1 cellular context compared by ENCODE assay signal in the genomic region with DNA sequence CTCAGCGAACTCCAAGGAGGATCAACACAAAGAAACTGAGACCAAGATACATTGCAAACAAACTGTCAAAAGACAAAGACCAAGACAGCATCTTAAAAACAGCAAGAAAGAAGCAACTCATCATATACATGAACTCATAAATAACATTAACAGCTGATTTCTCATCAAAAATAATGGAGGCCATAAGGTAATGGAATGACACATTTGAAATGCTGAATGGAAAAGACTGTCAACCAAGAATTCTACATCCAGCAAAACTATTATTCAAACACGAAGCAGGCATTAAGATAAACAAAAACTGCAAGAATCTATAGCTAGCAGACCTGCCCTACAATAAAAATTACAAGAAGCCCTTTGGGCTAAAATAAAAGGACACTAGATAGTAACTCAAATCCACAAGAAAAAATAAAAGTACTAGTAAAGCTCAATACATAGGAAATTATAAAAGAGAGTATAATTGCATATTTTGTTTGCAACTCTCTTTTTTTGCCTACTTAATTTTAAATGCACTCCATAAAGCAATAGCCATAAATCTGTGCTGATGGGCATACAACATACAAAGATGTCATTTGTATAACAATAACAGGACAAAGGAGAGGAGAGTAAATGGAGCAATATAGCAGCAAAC.
TF ChIP-seq lines count a peak whose summit lies in the region.

No MANE protein-coding gene starts in this region.

TF ChIP-seq in HEK293, 187 proteins besides CTCF, POLR2A, EP300 and RAD21 (continued from another document and continues in another):
- TF ChIP-seq, protein P1, sequence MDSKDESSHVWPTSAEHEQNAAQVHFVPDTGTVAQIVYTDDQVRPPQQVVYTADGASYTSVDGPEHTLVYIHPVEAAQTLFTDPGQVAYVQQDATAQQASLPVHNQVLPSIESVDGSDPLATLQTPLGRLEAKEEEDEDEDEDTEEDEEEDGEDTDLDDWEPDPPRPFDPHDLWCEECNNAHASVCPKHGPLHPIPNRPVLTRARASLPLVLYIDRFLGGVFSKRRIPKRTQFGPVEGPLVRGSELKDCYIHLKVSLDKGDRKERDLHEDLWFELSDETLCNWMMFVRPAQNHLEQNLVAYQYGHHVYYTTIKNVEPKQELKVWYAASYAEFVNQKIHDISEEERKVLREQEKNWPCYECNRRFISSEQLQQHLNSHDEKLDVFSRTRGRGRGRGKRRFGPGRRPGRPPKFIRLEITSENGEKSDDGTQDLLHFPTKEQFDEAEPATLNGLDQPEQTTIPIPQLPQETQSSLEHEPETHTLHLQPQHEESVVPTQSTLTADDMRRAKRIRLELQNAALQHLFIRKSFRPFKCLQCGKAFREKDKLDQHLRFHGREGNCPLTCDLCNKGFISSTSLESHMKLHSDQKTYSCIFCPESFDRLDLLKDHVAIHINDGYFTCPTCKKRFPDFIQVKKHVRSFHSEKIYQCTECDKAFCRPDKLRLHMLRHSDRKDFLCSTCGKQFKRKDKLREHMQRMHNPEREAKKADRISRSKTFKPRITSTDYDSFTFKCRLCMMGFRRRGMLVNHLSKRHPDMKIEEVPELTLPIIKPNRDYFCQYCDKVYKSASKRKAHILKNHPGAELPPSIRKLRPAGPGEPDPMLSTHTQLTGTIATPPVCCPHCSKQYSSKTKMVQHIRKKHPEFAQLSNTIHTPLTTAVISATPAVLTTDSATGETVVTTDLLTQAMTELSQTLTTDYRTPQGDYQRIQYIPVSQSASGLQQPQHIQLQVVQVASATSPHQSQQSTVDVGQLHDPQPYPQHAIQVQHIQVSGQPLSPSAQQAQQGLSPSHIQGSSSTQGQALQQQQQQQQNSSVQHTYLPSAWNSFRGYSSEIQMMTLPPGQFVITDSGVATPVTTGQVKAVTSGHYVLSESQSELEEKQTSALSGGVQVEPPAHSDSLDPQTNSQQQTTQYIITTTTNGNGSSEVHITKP (tag by site-specific recombination; IDR thresholded peaks at IDR 0.05), result no peak
- TF ChIP-seq ZIC2 (tag by site-specific recombination; IDR thresholded peaks at IDR 0.05), result no peak
- peak; percentile 42; the same call in 1 of the 2 replicates for TF ChIP-seq ZNF558 (tag by site-specific recombination; IDR thresholded peaks at IDR 0.05)
- peak; percentile 27; the same call in 1 of the 2 replicates for TF ChIP-seq ZNF626 (tag by site-specific recombination; IDR thresholded peaks at IDR 0.05)
- TF ChIP-seq, protein P2, sequence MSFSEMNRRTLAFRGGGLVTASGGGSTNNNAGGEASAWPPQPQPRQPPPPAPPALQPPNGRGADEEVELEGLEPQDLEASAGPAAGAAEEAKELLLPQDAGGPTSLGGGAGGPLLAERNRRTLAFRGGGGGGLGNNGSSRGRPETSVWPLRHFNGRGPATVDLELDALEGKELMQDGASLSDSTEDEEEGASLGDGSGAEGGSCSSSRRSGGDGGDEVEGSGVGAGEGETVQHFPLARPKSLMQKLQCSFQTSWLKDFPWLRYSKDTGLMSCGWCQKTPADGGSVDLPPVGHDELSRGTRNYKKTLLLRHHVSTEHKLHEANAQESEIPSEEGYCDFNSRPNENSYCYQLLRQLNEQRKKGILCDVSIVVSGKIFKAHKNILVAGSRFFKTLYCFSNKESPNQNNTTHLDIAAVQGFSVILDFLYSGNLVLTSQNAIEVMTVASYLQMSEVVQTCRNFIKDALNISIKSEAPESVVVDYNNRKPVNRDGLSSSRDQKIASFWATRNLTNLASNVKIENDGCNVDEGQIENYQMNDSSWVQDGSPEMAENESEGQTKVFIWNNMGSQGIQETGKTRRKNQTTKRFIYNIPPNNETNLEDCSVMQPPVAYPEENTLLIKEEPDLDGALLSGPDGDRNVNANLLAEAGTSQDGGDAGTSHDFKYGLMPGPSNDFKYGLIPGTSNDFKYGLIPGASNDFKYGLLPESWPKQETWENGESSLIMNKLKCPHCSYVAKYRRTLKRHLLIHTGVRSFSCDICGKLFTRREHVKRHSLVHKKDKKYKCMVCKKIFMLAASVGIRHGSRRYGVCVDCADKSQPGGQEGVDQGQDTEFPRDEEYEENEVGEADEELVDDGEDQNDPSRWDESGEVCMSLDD (tag by site-specific recombination; IDR thresholded peaks at IDR 0.05), result no peak
- no peak for TF ChIP-seq ZNF391 (tag by site-specific recombination; IDR thresholded peaks at IDR 0.05; ENCODE audit: borderline replicate concordance, low read depth)
- TF ChIP-seq ZNF366 (tag by site-specific recombination; conservative IDR thresholded peaks at IDR 0.05), result no peak
- no peak for TF ChIP-seq ZNF133 (tag by site-specific recombination; IDR thresholded peaks at IDR 0.05)
- no peak for TF ChIP-seq ZNF560 (tag by site-specific recombination; IDR thresholded peaks at IDR 0.05; ENCODE audit: borderline replicate concordance)
- TF ChIP-seq ZNF140 (tag by site-specific recombination; IDR thresholded peaks at IDR 0.05), result no peak
- no peak for TF ChIP-seq HOXA7 (CRISPR knock-in tag; IDR thresholded peaks at IDR 0.05; ENCODE audit: borderline replicate concordance)
- TF ChIP-seq, protein P3, sequence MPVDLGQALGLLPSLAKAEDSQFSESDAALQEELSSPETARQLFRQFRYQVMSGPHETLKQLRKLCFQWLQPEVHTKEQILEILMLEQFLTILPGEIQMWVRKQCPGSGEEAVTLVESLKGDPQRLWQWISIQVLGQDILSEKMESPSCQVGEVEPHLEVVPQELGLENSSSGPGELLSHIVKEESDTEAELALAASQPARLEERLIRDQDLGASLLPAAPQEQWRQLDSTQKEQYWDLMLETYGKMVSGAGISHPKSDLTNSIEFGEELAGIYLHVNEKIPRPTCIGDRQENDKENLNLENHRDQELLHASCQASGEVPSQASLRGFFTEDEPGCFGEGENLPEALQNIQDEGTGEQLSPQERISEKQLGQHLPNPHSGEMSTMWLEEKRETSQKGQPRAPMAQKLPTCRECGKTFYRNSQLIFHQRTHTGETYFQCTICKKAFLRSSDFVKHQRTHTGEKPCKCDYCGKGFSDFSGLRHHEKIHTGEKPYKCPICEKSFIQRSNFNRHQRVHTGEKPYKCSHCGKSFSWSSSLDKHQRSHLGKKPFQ (tag by site-specific recombination; IDR thresholded peaks at IDR 0.05), result no peak
- no peak for TF ChIP-seq ZNF335 (tag by site-specific recombination; conservative IDR thresholded peaks at IDR 0.05)
- TF ChIP-seq ZNF514 (tag by site-specific recombination; IDR thresholded peaks at IDR 0.05), result no peak
- no peak for TF ChIP-seq WT1 (tag by site-specific recombination; IDR thresholded peaks at IDR 0.05)
- TF ChIP-seq ZNF521 (tag by site-specific recombination; IDR thresholded peaks at IDR 0.05), result no peak
- TF ChIP-seq ZNF274 (IDR thresholded peaks at IDR 0.05; ENCODE audit: low read length), result no peak
- TF ChIP-seq ZNF274 (tag by site-specific recombination; IDR thresholded peaks at IDR 0.05; ENCODE audit: borderline replicate concordance), result no peak
- no peak for TF ChIP-seq ZNF501 (tag by site-specific recombination; IDR thresholded peaks at IDR 0.05)
- no peak for TF ChIP-seq ZNF843 (tag by site-specific recombination; IDR thresholded peaks at IDR 0.05)
- TF ChIP-seq, protein P4, sequence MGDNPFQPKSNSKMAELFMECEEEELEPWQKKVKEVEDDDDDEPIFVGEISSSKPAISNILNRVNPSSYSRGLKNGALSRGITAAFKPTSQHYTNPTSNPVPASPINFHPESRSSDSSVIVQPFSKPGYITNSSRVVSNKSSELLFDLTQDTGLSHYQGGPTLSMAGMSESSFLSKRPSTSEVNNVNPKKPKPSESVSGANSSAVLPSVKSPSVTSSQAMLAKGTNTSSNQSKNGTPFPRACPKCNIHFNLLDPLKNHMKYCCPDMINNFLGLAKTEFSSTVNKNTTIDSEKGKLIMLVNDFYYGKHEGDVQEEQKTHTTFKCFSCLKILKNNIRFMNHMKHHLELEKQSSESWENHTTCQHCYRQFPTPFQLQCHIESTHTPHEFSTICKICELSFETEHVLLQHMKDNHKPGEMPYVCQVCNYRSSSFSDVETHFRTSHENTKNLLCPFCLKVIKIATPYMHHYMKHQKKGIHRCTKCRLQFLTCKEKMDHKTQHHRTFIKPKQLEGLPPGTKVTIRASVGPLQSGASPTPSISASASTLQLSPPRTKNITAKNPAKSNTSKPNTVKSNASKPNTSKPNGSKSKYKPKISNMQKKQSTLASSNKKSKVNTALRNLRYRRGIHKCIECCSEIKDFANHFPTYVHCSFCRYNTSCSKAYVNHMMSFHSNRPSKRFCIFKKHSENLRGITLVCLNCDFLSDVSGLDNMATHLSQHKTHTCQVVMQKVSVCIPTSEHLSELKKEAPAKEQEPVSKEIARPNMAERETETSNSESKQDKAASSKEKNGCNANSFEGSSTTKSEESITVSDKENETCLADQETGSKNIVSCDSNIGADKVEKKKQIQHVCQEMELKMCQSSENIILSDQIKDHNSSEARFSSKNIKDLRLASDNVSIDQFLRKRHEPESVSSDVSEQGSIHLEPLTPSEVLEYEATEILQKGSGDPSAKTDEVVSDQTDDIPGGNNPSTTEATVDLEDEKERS (tag by site-specific recombination; IDR thresholded peaks at IDR 0.05), result peak; percentile 59; the same call in 1 of the 2 replicates
- no peak for TF ChIP-seq YY2 (tag by site-specific recombination; IDR thresholded peaks at IDR 0.05)
- no peak for TF ChIP-seq ZNF184 (tag by site-specific recombination; IDR thresholded peaks at IDR 0.05)
- TF ChIP-seq ZNF791 (tag by site-specific recombination; IDR thresholded peaks at IDR 0.05), result no peak
- TF ChIP-seq ZNF2 (tag by site-specific recombination; IDR thresholded peaks at IDR 0.05), result no peak
- TF ChIP-seq ZNF701 (tag by site-specific recombination; IDR thresholded peaks at IDR 0.05), result no peak
- no peak for TF ChIP-seq MYNN (tag by site-specific recombination; IDR thresholded peaks at IDR 0.05; ENCODE audit: borderline replicate concordance)
- no peak for TF ChIP-seq BCL11B (tag by site-specific recombination; IDR thresholded peaks at IDR 0.05; ENCODE audit: low read depth)
- no peak for TF ChIP-seq ZNF48 (tag by site-specific recombination; IDR thresholded peaks at IDR 0.05)
- no peak for TF ChIP-seq ZNF155 (tag by site-specific recombination; IDR thresholded peaks at IDR 0.05)
- TF ChIP-seq ZFHX2 (tag by site-specific recombination; conservative IDR thresholded peaks at IDR 0.05), result no peak
- TF ChIP-seq, protein P5, sequence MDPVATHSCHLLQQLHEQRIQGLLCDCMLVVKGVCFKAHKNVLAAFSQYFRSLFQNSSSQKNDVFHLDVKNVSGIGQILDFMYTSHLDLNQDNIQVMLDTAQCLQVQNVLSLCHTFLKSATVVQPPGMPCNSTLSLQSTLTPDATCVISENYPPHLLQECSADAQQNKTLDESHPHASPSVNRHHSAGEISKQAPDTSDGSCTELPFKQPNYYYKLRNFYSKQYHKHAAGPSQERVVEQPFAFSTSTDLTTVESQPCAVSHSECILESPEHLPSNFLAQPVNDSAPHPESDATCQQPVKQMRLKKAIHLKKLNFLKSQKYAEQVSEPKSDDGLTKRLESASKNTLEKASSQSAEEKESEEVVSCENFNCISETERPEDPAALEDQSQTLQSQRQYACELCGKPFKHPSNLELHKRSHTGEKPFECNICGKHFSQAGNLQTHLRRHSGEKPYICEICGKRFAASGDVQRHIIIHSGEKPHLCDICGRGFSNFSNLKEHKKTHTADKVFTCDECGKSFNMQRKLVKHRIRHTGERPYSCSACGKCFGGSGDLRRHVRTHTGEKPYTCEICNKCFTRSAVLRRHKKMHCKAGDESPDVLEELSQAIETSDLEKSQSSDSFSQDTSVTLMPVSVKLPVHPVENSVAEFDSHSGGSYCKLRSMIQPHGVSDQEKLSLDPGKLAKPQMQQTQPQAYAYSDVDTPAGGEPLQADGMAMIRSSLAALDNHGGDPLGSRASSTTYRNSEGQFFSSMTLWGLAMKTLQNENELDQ (tag by site-specific recombination; IDR thresholded peaks at IDR 0.05; ENCODE audit: low read depth), result no peak
- TF ChIP-seq MEIS1 (CRISPR knock-in tag; IDR thresholded peaks at IDR 0.05; ENCODE audit: borderline replicate concordance), result no peak
- TF ChIP-seq REPIN1 (tag by site-specific recombination; IDR thresholded peaks at IDR 0.05; ENCODE audit: low read depth), result no peak
- TF ChIP-seq, protein P6, sequence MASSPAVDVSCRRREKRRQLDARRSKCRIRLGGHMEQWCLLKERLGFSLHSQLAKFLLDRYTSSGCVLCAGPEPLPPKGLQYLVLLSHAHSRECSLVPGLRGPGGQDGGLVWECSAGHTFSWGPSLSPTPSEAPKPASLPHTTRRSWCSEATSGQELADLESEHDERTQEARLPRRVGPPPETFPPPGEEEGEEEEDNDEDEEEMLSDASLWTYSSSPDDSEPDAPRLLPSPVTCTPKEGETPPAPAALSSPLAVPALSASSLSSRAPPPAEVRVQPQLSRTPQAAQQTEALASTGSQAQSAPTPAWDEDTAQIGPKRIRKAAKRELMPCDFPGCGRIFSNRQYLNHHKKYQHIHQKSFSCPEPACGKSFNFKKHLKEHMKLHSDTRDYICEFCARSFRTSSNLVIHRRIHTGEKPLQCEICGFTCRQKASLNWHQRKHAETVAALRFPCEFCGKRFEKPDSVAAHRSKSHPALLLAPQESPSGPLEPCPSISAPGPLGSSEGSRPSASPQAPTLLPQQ (tag by site-specific recombination; IDR thresholded peaks at IDR 0.05), result no peak
- no peak for TF ChIP-seq ZNF174 (tag by site-specific recombination; IDR thresholded peaks at IDR 0.05)
- TF ChIP-seq, protein P7, sequence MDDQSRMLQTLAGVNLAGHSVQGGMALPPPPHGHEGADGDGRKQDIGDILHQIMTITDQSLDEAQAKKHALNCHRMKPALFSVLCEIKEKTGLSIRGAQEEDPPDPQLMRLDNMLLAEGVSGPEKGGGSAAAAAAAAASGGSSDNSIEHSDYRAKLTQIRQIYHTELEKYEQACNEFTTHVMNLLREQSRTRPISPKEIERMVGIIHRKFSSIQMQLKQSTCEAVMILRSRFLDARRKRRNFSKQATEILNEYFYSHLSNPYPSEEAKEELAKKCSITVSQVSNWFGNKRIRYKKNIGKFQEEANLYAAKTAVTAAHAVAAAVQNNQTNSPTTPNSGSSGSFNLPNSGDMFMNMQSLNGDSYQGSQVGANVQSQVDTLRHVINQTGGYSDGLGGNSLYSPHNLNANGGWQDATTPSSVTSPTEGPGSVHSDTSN (CRISPR knock-in tag; IDR thresholded peaks at IDR 0.05), result no peak
- TF ChIP-seq, protein P8, sequence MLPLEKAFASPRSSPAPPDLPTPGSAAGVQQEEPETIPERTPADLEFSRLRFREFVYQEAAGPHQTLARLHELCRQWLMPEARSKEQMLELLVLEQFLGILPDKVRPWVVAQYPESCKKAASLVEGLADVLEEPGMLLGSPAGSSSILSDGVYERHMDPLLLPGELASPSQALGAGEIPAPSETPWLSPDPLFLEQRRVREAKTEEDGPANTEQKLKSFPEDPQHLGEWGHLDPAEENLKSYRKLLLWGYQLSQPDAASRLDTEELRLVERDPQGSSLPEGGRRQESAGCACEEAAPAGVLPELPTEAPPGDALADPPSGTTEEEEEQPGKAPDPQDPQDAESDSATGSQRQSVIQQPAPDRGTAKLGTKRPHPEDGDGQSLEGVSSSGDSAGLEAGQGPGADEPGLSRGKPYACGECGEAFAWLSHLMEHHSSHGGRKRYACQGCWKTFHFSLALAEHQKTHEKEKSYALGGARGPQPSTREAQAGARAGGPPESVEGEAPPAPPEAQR (tag by site-specific recombination; IDR thresholded peaks at IDR 0.05), result no peak
